ENCODE assay signal across 8 cellular contexts in the genomic region with DNA sequence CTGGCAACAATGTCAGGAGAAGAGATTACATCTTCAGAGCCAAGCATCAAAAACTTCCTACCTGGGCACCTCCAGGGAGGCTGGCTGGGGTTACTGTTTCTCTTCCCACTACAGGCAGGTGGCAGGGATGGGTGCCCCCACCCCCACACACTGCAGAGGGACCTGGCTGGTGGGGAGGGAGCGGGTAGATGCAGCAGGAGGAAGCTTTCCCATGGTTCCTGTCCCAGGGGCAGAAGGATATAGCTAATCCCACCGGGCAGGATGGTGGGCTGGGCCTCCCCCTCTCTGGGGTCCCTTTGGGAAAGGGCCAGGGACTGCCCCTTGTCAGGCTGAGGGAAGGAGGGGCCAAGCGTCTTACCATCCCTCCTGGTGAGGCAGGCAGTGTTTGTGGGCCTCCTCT. TPM values are rescaled to one million over a fixed set of nuclear protein-coding genes. Genes with fewer than 3 reads are reported as not detected.
DNase-seq lines count a peak whose midpoint lies in the region; ATAC-seq and TF ChIP-seq lines count a peak whose summit lies in the region.

No MANE protein-coding gene starts in this region.

- H3K9me3 ChIP-seq in ascending aorta: no peaks in the 10 kb centered on the region
- H3K9me3 ChIP-seq in left lung: no peaks in the 10 kb centered on the region

- intact Hi-C loops in ascending aorta (cut with DNase I) (loop anchor here (5.0 kb wide), 1 partner anchor 101 kb away; no protein-coding TSS in a partner anchor), left lung (cut with DNase I) (no loop called here)

- H3K4me3 Mint-ChIP-seq in T-helper 1 cell treated with Interleukin-12 subunit alpha and Interleukin-12 subunit beta and Interleukin-4 antibody, amounts not matched to agents 30 μg/mL and 1 μg/mL, for 36 hours: peak overlapping the region; percentile 47

- TF ChIP-seq CTCF in ascending aorta (IDR thresholded peaks at IDR 0.05) (no peak), left lung (IDR thresholded peaks at IDR 0.05) (no peak)

- H3K4me3 ChIP-seq in ascending aorta (peak overlapping the region; percentile 64), left lung (peak overlapping the region; percentile 27 to 40)

- H3K27me3 ChIP-seq in ascending aorta (no peaks in the 10 kb centered on the region), left lung (peaks cover 0 to 25% of the 10 kb centered on the region in 2 donors)

- H3K36me3 ChIP-seq in ascending aorta (no peaks in the 10 kb centered on the region), left lung (no peaks in the 10 kb centered on the region)

- H3K9me3 Mint-ChIP-seq in T-helper 1 cell treated with Interleukin-12 subunit alpha and Interleukin-12 subunit beta and Interleukin-4 antibody, amounts not matched to agents 30 μg/mL and 1 μg/mL, for 36 hours: no peaks in the 10 kb centered on the region

- no peak for DNase-seq in T-helper 1 cell
- no peak for DNase-seq in ascending aorta (ENCODE audit: low spot score in 2 of 2)
- DNase-seq in left lung: no peak
- DNase-seq in substantia nigra (lab: John Stamatoyannopoulos, UW): peak in 15 of 49 donors; percentile 23 to 67 (median 36)
- no peak for DNase-seq in stimulated activated CD4-positive, alpha-beta T cell treated with anti-CD3 and anti-CD28 coated beads, Interleukin-4, amount 100 ng/mL, for 1 hour
- DNase-seq in COR-L47 (lab: John Stamatoyannopoulos, UW): no peak

- H3K4me1 ChIP-seq in ascending aorta (peaks cover 5 to 25% of the 10 kb centered on the region in 2 donors), left lung (peaks cover 19 to 63% of the 10 kb centered on the region in 2 donors)

- H3K27ac Mint-ChIP-seq in T-helper 1 cell treated with Interleukin-12 subunit alpha and Interleukin-12 subunit beta and Interleukin-4 antibody, amounts not matched to agents 30 μg/mL and 1 μg/mL, for 36 hours: no peak overlapping the region

- no peaks in the 10 kb centered on the region for H3K36me3 Mint-ChIP-seq in T-helper 1 cell treated with Interleukin-12 subunit alpha and Interleukin-12 subunit beta and Interleukin-4 antibody, amounts not matched to agents 30 μg/mL and 1 μg/mL, for 36 hours (ENCODE audit: low read depth)

- H3K27ac ChIP-seq in ascending aorta (peak overlapping the region; percentile 64 to 78), left lung (no peak overlapping the region), substantia nigra (ENCODE audit: low read depth, low read length, poor library complexity, severe bottlenecking) (peak overlapping the region; percentile 96)

- ATAC-seq in left lung (no peak), GM21367 (IDR thresholded peaks at IDR 0.05; ENCODE audit: unreplicated experiment) (no peak)

- H3K27me3 Mint-ChIP-seq in T-helper 1 cell treated with Interleukin-12 subunit alpha and Interleukin-12 subunit beta and Interleukin-4 antibody, amounts not matched to agents 30 μg/mL and 1 μg/mL, for 36 hours (ENCODE audit: low read depth): peaks cover 61% of the 10 kb centered on the region

- H3K4me1 Mint-ChIP-seq in T-helper 1 cell treated with Interleukin-12 subunit alpha and Interleukin-12 subunit beta and Interleukin-4 antibody, amounts not matched to agents 30 μg/mL and 1 μg/mL, for 36 hours (ENCODE audit: low read depth): peaks cover 12% of the 10 kb centered on the region

RNA-seq across cellular contexts. Expression of gene MTMR4, which starts 16.7 kb away (rescaled TPM):
- total RNA-seq in ascending aorta (24.6 TPM), left lung (10 to 100 TPM; 33.6 to 43.4 TPM)

RNA-seq across cellular contexts. Expression of gene HSF5, which starts 42.9 kb away (rescaled TPM):
- total RNA-seq in ascending aorta: not detected
- under 1 TPM; 0.08 to 0.15 TPM for total RNA-seq in left lung

Comparison
In these comparisons a context has a peak if more than half of its experiments do, and no peak if none do; other contexts are left out.
1. H3K27ac ChIP-seq: peak in ascending aorta (2 of 2) and substantia nigra (single experiment); none in left lung (0 of 2).